ENCODE assay signal across 9 cellular contexts in the genomic region with DNA sequence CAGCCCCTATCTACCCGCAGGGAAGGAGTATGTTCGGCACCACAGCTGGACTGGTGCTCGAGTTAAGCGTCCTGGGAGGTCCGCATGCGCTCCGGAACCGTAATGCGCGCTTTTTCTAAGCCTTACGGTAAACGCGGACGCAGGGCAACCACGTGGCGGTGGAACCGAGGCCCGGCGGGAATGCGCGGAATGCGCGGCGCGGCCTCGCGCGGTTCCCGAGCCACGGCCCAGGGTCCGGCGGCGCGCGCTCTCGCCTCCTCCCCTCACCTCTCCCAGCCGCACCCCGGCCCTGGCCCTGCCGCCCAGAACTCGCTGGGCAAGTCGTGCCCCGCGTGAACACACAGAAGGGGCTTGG. TPM values are rescaled to one million over a fixed set of nuclear protein-coding genes. Genes with fewer than 3 reads are reported as not detected.
DNase-seq lines count a peak whose midpoint lies in the region; ATAC-seq, FAIRE-seq and TF ChIP-seq lines count a peak whose summit lies in the region.
"Had no signal": no experiment of that assay in that cellular context is flagged by ENCODE, and none has a peak within 500 bp of the region (broad histone marks: within the 10 kb centered on the region; RNA-seq: fewer than 3 reads in every experiment).

No MANE protein-coding gene starts in this region.

- dilution Hi-C loops in keratinocyte (cut with MboI; ENCODE audit: extremely low pct_ligation_motif_present, low sequenced_read_pairs), result no loop called here

- peaks cover 8% of the 10 kb centered on the region for H3K79me2 ChIP-seq in keratinocyte (ENCODE audit: control insufficient read depth, insufficient read depth, low read length)

- no peaks in the 10 kb centered on the region for H3K36me3 ChIP-seq in keratinocyte (ENCODE audit: control insufficient read depth in 2 of 2, extremely low read depth in 1 of 2, insufficient read depth in 2 of 2, low read length in 2 of 2)
- no peaks in the 10 kb centered on the region for H3K36me3 ChIP-seq in spleen
- no peaks in the 10 kb centered on the region for H3K36me3 ChIP-seq in naive thymus-derived CD4-positive, alpha-beta T cell (ENCODE audit: control insufficient read depth in 2 of 3, insufficient read depth in 3 of 3, low read length in 3 of 3)

- no peak overlapping the region for H3K27ac Mint-ChIP-seq in naive thymus-derived CD4-positive, alpha-beta T cell

- H3K9me3 ChIP-seq in keratinocyte (ENCODE audit: control insufficient read depth, low read depth, low read length), result no peaks in the 10 kb centered on the region
- H3K9me3 ChIP-seq in spleen, result no peaks in the 10 kb centered on the region
- no peaks in the 10 kb centered on the region for H3K9me3 ChIP-seq in naive thymus-derived CD4-positive, alpha-beta T cell (ENCODE audit: control insufficient read depth in 2 of 3, low read length in 3 of 3)

- no peak for TF ChIP-seq POLR2A in spleen (IDR thresholded peaks at IDR 0.05)

- no peaks in the 10 kb centered on the region for H3K9me1 ChIP-seq in keratinocyte (ENCODE audit: control insufficient read depth, extremely low read depth, insufficient read depth, low read length)

- peak; percentile 65 for DNase-seq in NCI-H748 (lab: John Stamatoyannopoulos, UW; ENCODE audit: unreplicated experiment)
- DNase-seq in NCI-H748 treated with DMSO at 0.1 percent for 48 hours (lab: John Stamatoyannopoulos, UW), result no peak
- DNase-seq in cerebellum (ENCODE audit: low spot score), result peak; percentile 47
- no peak for DNase-seq in keratinocyte (ENCODE audit: low read depth, low spot score)
- DNase-seq in spleen, result no peak
- DNase-seq in effector CD8-positive, alpha-beta T cell (lab: John Stamatoyannopoulos, UW), result no peak
- no peak for DNase-seq in naive thymus-derived CD4-positive, alpha-beta T cell
- DNase-seq: DND-41 had no signal

- WGBS in spleen, 5 donors, result 3 to 39% (median 7%) methylated on average over 15 to 43 of the region's 43 CpGs

- peak overlapping the region in 1 of 3 experiments; percentile 13 for H3K4me3 ChIP-seq in keratinocyte (ENCODE audit: control insufficient read depth in 2 of 3, extremely low read depth in 1 of 3, insufficient read depth in 2 of 3, low read depth in 1 of 3, low read length in 3 of 3)
- H3K4me3 ChIP-seq in spleen, result peak overlapping the region; percentile 5 to 98 (median 24)
- no peak overlapping the region for H3K4me3 ChIP-seq in naive thymus-derived CD4-positive, alpha-beta T cell (ENCODE audit: low read length)

- peak overlapping the region in 4 of 10 donors; percentile 15 to 95 (median 42) for H3K4me3 Mint-ChIP-seq in naive thymus-derived CD4-positive, alpha-beta T cell

- peaks cover 0 to 2% (median 0%) of the 10 kb centered on the region in 11 donors for H3K9me3 Mint-ChIP-seq in naive thymus-derived CD4-positive, alpha-beta T cell

- ATAC-seq in GM19035 (IDR thresholded peaks at IDR 0.05; ENCODE audit: unreplicated experiment), result no peak
- ATAC-seq in naive thymus-derived CD4-positive, alpha-beta T cell, result no peak

- CTCF ChIA-PET in naive thymus-derived CD4-positive, alpha-beta T cell (lab: Charles Lee), result interaction anchor here (0.7 kb wide), 1 partner anchor 512 kb away, joined by 4 read pairs; no protein-coding TSS in a partner anchor

- POLR2A ChIA-PET in naive thymus-derived CD4-positive, alpha-beta T cell (lab: Charles Lee), result no interaction called here

- H3K4me1 ChIP-seq in keratinocyte (ENCODE audit: control insufficient read depth, extremely low read depth, insufficient read depth, low read length), result peaks cover 23% of the 10 kb centered on the region
- H3K4me1 ChIP-seq in spleen, result peaks cover 40 to 59% (median 54%) of the 10 kb centered on the region in 6 donors
- peaks cover 0 to 32% of the 10 kb centered on the region in 2 donors for H3K4me1 ChIP-seq in naive thymus-derived CD4-positive, alpha-beta T cell (ENCODE audit: control insufficient read depth in 2 of 2, insufficient read depth in 2 of 2, low read length in 2 of 2)

- H3K27me3 Mint-ChIP-seq in naive thymus-derived CD4-positive, alpha-beta T cell, result peaks cover 25 to 80% (median 29%) of the 10 kb centered on the region in 5 donors

- no peak for TF ChIP-seq CTCF in keratinocyte (optimal IDR thresholded peaks at IDR 0.05 in 1 of 3, IDR thresholded peaks at IDR 0.05 in 1 of 3, conservative IDR thresholded peaks at IDR 0.05 in 1 of 3; ENCODE audit: extremely low read depth in 1 of 3, insufficient read depth in 2 of 3, low read length in 3 of 3)
- TF ChIP-seq CTCF in spleen (IDR thresholded peaks at IDR 0.05 in 8 of 11, conservative IDR thresholded peaks at IDR 0.05 in 3 of 11), result no peak

- H3K4me1 Mint-ChIP-seq in naive thymus-derived CD4-positive, alpha-beta T cell, result peaks cover 15 to 38% (median 25%) of the 10 kb centered on the region in 7 donors

- no peak overlapping the region for H2AFZ ChIP-seq in keratinocyte (ENCODE audit: control insufficient read depth, low read length)

- peak overlapping the region; percentile 99 for H3K4me2 ChIP-seq in keratinocyte (ENCODE audit: control insufficient read depth, extremely low read depth, insufficient read depth, low read depth, low read length)

- FAIRE-seq in keratinocyte (lab: Jason Lieb, UNC), result no peak

- peak overlapping the region; percentile 15 for H3K9ac ChIP-seq in keratinocyte (ENCODE audit: control insufficient read depth, extremely low read depth, insufficient read depth, low read length)

- H3K27ac ChIP-seq in keratinocyte (ENCODE audit: control insufficient read depth, insufficient read depth, low read length) (no peak overlapping the region), spleen (peak overlapping the region in 7 of 8 donors; percentile 22 to 89 (median 43))
- no peak overlapping the region for H3K27ac ChIP-seq in naive thymus-derived CD4-positive, alpha-beta T cell (ENCODE audit: low read depth, low read length)

- peaks cover 12% of the 10 kb centered on the region for H3K27me3 ChIP-seq in keratinocyte (ENCODE audit: control insufficient read depth, extremely low read depth, insufficient read depth, low read length)
- H3K27me3 ChIP-seq in spleen (replicated peaks in 1 of 7), result peaks cover 0 to 65% (median 47%) of the 10 kb centered on the region in 7 donors
- peaks cover 9 to 25% of the 10 kb centered on the region in 2 donors for H3K27me3 ChIP-seq in naive thymus-derived CD4-positive, alpha-beta T cell (ENCODE audit: control insufficient read depth in 2 of 2, insufficient read depth in 2 of 2, low read length in 2 of 2)

- H3K36me3 Mint-ChIP-seq in naive thymus-derived CD4-positive, alpha-beta T cell, result peaks cover 0 to 2% (median 0%) of the 10 kb centered on the region in 5 donors

- intact Hi-C loops in spleen (cut with DNase I; ENCODE audit: low total_unique reads), result no loop called here
- intact Hi-C loops in naive thymus-derived CD4-positive, alpha-beta T cell (cut with micrococcal nuclease), result no loop called here

- no peaks in the 10 kb centered on the region for H4K20me1 ChIP-seq in keratinocyte (ENCODE audit: control insufficient read depth, extremely low read depth, insufficient read depth, low read length)

RNA-seq across cellular contexts. Expression of a gene that starts 4.5 kb away (rescaled TPM):
- total RNA-seq in cerebellum (20.8 TPM), spleen (10 to 100 TPM; 14.3 to 96.6 (median 60.5) TPM)
- polyA plus RNA-seq in keratinocyte (124 to 216 TPM (median 193 TPM) in 3 replicates), spleen (10 to 100 TPM in 1 of 3 donors, 1 to 10 TPM in 2; 4.3 to 22.7 (median 6.4) TPM)
- 40.4 TPM for polyA plus RNA-seq in keratinocyte (2011; ENCODE audit: low read depth)
- 179 and 282 TPM in 2 replicates for polyA plus RNA-seq in keratinocyte (2011; cell fraction: cytosol; rRNA removed)
- 241 and 313 TPM in 2 replicates for polyA plus RNA-seq in keratinocyte (2011; cell fraction: nucleus; rRNA removed)
- polyA plus RNA-seq in keratinocyte (2012; ENCODE audit: low replicate concordance), result 64.5 and 271 TPM in 2 replicates
- polyA minus RNA-seq in keratinocyte, result 189 to 848 TPM (median 232 TPM) in 3 replicates
- polyA minus RNA-seq in keratinocyte (2011; cell fraction: cytosol; rRNA and poly(A)+ RNA removed), result 639 TPM
- 278 and 320 TPM in 2 replicates for polyA minus RNA-seq in keratinocyte (2011; cell fraction: nucleus; rRNA and poly(A)+ RNA removed)
- total RNA-seq in naive thymus-derived CD4-positive, alpha-beta T cell, result 1 to 10 TPM in 2 of 5 experiments, under 1 TPM in 3; 0.35 to 4.0 (median 0.84) TPM
- polyA plus RNA-seq in naive thymus-derived CD4-positive, alpha-beta T cell, result 1 to 10 TPM in 1 of 2 donors, under 1 TPM in 1; 0.26 to 4.9 TPM

RNA-seq across cellular contexts. Expression of a gene that starts 38.7 kb away (rescaled TPM):
- total RNA-seq in cerebellum (22.3 TPM), spleen (10 to 100 TPM; 21.0 to 41.4 (median 31.3) TPM)
- polyA plus RNA-seq in keratinocyte (19.8 to 24.3 TPM (median 22.9 TPM) in 3 replicates), spleen (10 to 100 TPM; 17.5 to 32.3 (median 30.8) TPM)
- polyA plus RNA-seq in keratinocyte (2011; ENCODE audit: low read depth), result 18.0 TPM
- 14.2 and 16.1 TPM in 2 replicates for polyA plus RNA-seq in keratinocyte (2011; cell fraction: cytosol; rRNA removed)
- 49.3 and 58.7 TPM in 2 replicates for polyA plus RNA-seq in keratinocyte (2011; cell fraction: nucleus; rRNA removed)
- polyA plus RNA-seq in keratinocyte (2012; ENCODE audit: low replicate concordance), result 14.2 and 15.2 TPM in 2 replicates
- polyA minus RNA-seq in keratinocyte, result 8.4 to 11.2 TPM (median 10.8 TPM) in 3 replicates
- 5.6 TPM for polyA minus RNA-seq in keratinocyte (2011; cell fraction: cytosol; rRNA and poly(A)+ RNA removed)
- polyA minus RNA-seq in keratinocyte (2011; cell fraction: nucleus; rRNA and poly(A)+ RNA removed), result 15.1 and 16.9 TPM in 2 replicates
- total RNA-seq in naive thymus-derived CD4-positive, alpha-beta T cell, result 10 to 100 TPM; 32.8 to 75.6 (median 55.1) TPM
- 10 to 100 TPM; 19.1 to 21.3 TPM for polyA plus RNA-seq in naive thymus-derived CD4-positive, alpha-beta T cell

Comparison
In these comparisons a context has a peak if more than half of its experiments do, and no peak if none do; other contexts are left out.
1. DNase-seq: peak in NCI-H748 (single experiment) and cerebellum (single experiment); none in NCI-H748 treated with DMSO at 0.1 percent for 48 hours (single experiment), keratinocyte (single experiment), spleen (single experiment), effector CD8-positive, alpha-beta T cell (single experiment) and naive thymus-derived CD4-positive, alpha-beta T cell (0 of 9).
2. H3K27ac ChIP-seq: peak in spleen (7 of 8); none in keratinocyte (single experiment) and naive thymus-derived CD4-positive, alpha-beta T cell (single experiment).